Comparison of ENCODE assay signal across 4 cellular contexts in the genomic region with DNA sequence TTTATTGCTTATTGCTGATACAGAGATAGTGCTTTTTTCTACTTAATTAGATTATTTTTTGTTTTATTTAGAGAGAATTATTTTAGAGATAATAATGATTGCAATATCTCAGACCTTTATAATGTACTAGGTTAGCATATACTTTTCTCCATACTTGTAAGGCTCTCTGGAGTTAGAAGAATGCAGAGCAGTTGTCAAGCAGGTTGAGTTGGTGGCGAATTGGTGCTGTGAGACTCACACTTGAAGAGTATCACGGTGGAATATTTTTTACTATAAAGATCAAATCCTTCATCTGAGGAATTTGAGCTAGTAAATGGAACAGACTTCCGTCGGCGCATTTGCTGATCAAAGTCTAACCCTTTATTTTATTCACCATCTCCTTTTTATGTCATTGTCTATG. TPM values are rescaled to one million over a fixed set of nuclear protein-coding genes. Genes with fewer than 3 reads are reported as not detected.
"Had no signal": no experiment of that assay in that cellular context is flagged by ENCODE, and none has a peak within 500 bp of the region (broad histone marks: within the 10 kb centered on the region; RNA-seq: fewer than 3 reads in every experiment).

No MANE protein-coding gene starts in this region.

- H3K4me3 ChIP-seq: GM12878 had no signal

- DNase-seq: GDM1, GF-D8 had no signal

RNA-seq across cellular contexts. Expression of a gene that starts 47.3 kb away (rescaled TPM):
- total RNA-seq: G401, GM12878 had no signal
- polyA plus RNA-seq: GM12878 had no signal
